30 cellular contexts compared by ENCODE assay signal in genomic region chr7:5226921-5227785, GRCh38.
"Had no signal": no experiment of that assay in that cellular context is flagged by ENCODE, and none has a peak within 500 bp of the region (broad histone marks: within the 10 kb centered on the region; RNA-seq: fewer than 3 reads in every experiment).

No MANE protein-coding gene starts in this region.

- ATAC-seq: activated CD8-positive, alpha-beta memory T cell treated with anti-CD3 and anti-CD28 coated beads, Interleukin-2, amount 10 ng/mL, durations not matched to agents 7 days and 5 days; activated CD8-positive, alpha-beta T cell treated with anti-CD3 and anti-CD28 coated beads, Interleukin-2, amount 10 ng/mL, durations not matched to agents 7 days and 5 days; activated naive CD8-positive, alpha-beta T cell treated with anti-CD3 and anti-CD28 coated beads, Interleukin-2, amount 50 U/mL, for 24 hours; body of pancreas; natural killer cell had no signal

- H3K4me1 ChIP-seq: body of pancreas had no signal

- H3K4me3 ChIP-seq: body of pancreas, coronary artery, dorsolateral prefrontal cortex, ovary, prostate gland, smooth muscle cell, suprapubic skin, tibial nerve had no signal

- H3K4me3 Mint-ChIP-seq: activated B cell treated with CpG ODN at 0.5 μM for 24 hours; activated CD8-positive, alpha-beta memory T cell treated with anti-CD3 and anti-CD28 coated beads, Interleukin-2, amount 10 ng/mL, durations not matched to agents 7 days and 5 days; activated CD8-positive, alpha-beta T cell treated with anti-CD3 and anti-CD28 coated beads, Interleukin-2, amount 10 ng/mL, durations not matched to agents 7 days and 5 days; activated naive CD4-positive, alpha-beta T cell treated with anti-CD3 and anti-CD28 coated beads, Interleukin-2, amount 50 U/mL, for 24 hours; activated naive CD8-positive, alpha-beta T cell treated with anti-CD3 and anti-CD28 coated beads, Interleukin-2, amount 50 U/mL, for 24 hours; natural killer cell; T-helper 2 cell treated with Interferon-gamma antibody and Interleukin-4, amounts not matched to agents 5 μg/mL and 100 μg/mL, for 36 hours had no signal

- FAIRE-seq: frontal cortex, islet of Langerhans had no signal

- H3K27ac Mint-ChIP-seq: activated CD8-positive, alpha-beta memory T cell treated with anti-CD3 and anti-CD28 coated beads, Interleukin-2, amount 10 ng/mL, durations not matched to agents 7 days and 5 days; activated CD8-positive, alpha-beta T cell treated with anti-CD3 and anti-CD28 coated beads, Interleukin-2, amount 10 ng/mL, durations not matched to agents 7 days and 5 days; activated naive CD4-positive, alpha-beta T cell treated with anti-CD3 and anti-CD28 coated beads, Interleukin-2, amount 50 U/mL, for 24 hours; activated naive CD8-positive, alpha-beta T cell treated with anti-CD3 and anti-CD28 coated beads, Interleukin-2, amount 50 U/mL, for 24 hours; activated T-helper 2 cell treated with anti-CD3 and anti-CD28 coated beads, Interferon-gamma antibody, Interleukin-2, Interleukin-4, amounts not matched to agents 10 μg/mL and 5 μg/mL and 100 μg/mL, durations not matched to agents 14 hours and 24 hours and 36 hours; natural killer cell; T-helper 2 cell treated with Interferon-gamma antibody and Interleukin-4, amounts not matched to agents 5 μg/mL and 100 μg/mL, for 36 hours had no signal

- H3K27me3 Mint-ChIP-seq: activated B cell treated with CpG ODN at 0.5 μM for 24 hours; activated CD8-positive, alpha-beta memory T cell treated with anti-CD3 and anti-CD28 coated beads, Interleukin-2, amount 10 ng/mL, durations not matched to agents 7 days and 5 days; activated naive CD4-positive, alpha-beta T cell treated with anti-CD3 and anti-CD28 coated beads, Interleukin-2, amount 50 U/mL, for 24 hours; activated naive CD8-positive, alpha-beta T cell treated with anti-CD3 and anti-CD28 coated beads, Interleukin-2, amount 50 U/mL, for 24 hours had no signal

- H3K9me3 ChIP-seq: body of pancreas, neutrophil, ovary, prostate gland, suprapubic skin, tibial nerve had no signal

- H3K4me1 Mint-ChIP-seq: activated CD8-positive, alpha-beta memory T cell treated with anti-CD3 and anti-CD28 coated beads, Interleukin-2, amount 10 ng/mL, durations not matched to agents 7 days and 5 days had no signal

- H3K4me2 ChIP-seq: smooth muscle cell had no signal

- H3K27ac ChIP-seq: body of pancreas, coronary artery, dorsolateral prefrontal cortex, neutrophil, ovary, prostate gland, suprapubic skin had no signal

- H3K36me3 ChIP-seq: ovary had no signal

- H3K27me3 ChIP-seq: body of pancreas, dorsolateral prefrontal cortex, neutrophil, ovary, suprapubic skin, tibial nerve had no signal

- H3K9me3 Mint-ChIP-seq: activated B cell treated with CpG ODN at 0.5 μM for 24 hours; activated naive CD4-positive, alpha-beta T cell treated with anti-CD3 and anti-CD28 coated beads, Interleukin-2, amount 50 U/mL, for 24 hours; activated naive CD8-positive, alpha-beta T cell treated with anti-CD3 and anti-CD28 coated beads, Interleukin-2, amount 50 U/mL, for 24 hours; activated T-helper 2 cell treated with anti-CD3 and anti-CD28 coated beads, Interferon-gamma antibody, Interleukin-2, Interleukin-4, amounts not matched to agents 10 μg/mL and 5 μg/mL and 100 μg/mL, durations not matched to agents 14 hours and 24 hours and 36 hours; natural killer cell; T-helper 2 cell treated with Interferon-gamma antibody and Interleukin-4, amounts not matched to agents 5 μg/mL and 100 μg/mL, for 36 hours had no signal

- DNase-seq: activated B cell treated with CpG ODN at 0.5 μM for 24 hours; activated CD4-positive, alpha-beta T cell treated with anti-CD3 and anti-CD28 coated beads, Interleukin-2, amount 50 U/mL, for 1 hour; activated CD8-positive, alpha-beta memory T cell treated with anti-CD3 and anti-CD28 coated beads, Interleukin-2, amount 10 ng/mL, durations not matched to agents 7 days and 5 days; activated CD8-positive, alpha-beta T cell treated with anti-CD3 and anti-CD28 coated beads, Interleukin-2, amount 10 ng/mL, durations not matched to agents 7 days and 5 days; activated naive CD8-positive, alpha-beta T cell treated with anti-CD3 and anti-CD28 coated beads, Interleukin-2, amount 50 U/mL, for 24 hours; activated T-cell treated with anti-CD3 and anti-CD28 coated beads, Interleukin-2, amount 50 U/mL, for 48 hours; anterior cingulate cortex; body of pancreas; cerebellar nuclear complex; effector memory CD4-positive, alpha-beta T cell; mesenchymal stem cell; natural killer cell; retina; stimulated activated CD4-positive, alpha-beta T cell treated with anti-CD3 and anti-CD28 coated beads, Interleukin-15, amount 100 ng/mL, for 24 hours; stimulated activated CD4-positive, alpha-beta T cell treated with anti-CD3 and anti-CD28 coated beads, Interleukin-2, amount 100 ng/mL, for 24 hours; stimulated activated naive CD4-positive, alpha-beta T cell; T-helper 1 cell had no signal
